1 cellular context compared by ENCODE assay signal in genomic region chr15:91047545-91048199, GRCh38.
A peak's percentile ranks its signal among the peaks of the same experiment; 100 is the strongest.
TF ChIP-seq lines count a peak whose summit lies in the region.

No MANE protein-coding gene starts in this region.

TF ChIP-seq in K562, 482 proteins besides CTCF, POLR2A, EP300 and RAD21 (continued from another document and continues in another):
- TF ChIP-seq ZBTB40 (IDR thresholded peaks at IDR 0.05): peak; percentile 47; the same call in 1 of the 2 replicates
- TF ChIP-seq ZBTB40 (CRISPR knock-in tag; IDR thresholded peaks at IDR 0.05): no peak
- TF ChIP-seq ZNF3 (CRISPR knock-in tag; IDR thresholded peaks at IDR 0.05): no peak
- no peak for TF ChIP-seq FOXO4 (CRISPR knock-in tag; IDR thresholded peaks at IDR 0.05)
- no peak for TF ChIP-seq ETS2 (tag; IDR thresholded peaks at IDR 0.05; ENCODE audit: borderline replicate concordance, poor library complexity, severe bottlenecking)
- no peak for TF ChIP-seq MEF2D (tag; conservative IDR thresholded peaks at IDR 0.05; ENCODE audit: low read depth)
- peak; percentile 25; the same call in 1 of the 2 replicates for TF ChIP-seq MAFF (IDR thresholded peaks at IDR 0.05; ENCODE audit: low read length)
- TF ChIP-seq TCF7L2 (IDR thresholded peaks at IDR 0.05; ENCODE audit: low read depth, low read length): no peak
- TF ChIP-seq ZBTB49 (CRISPR knock-in tag; IDR thresholded peaks at IDR 0.05; ENCODE audit: borderline replicate concordance): no peak
- no peak for TF ChIP-seq CGGBP1 (CRISPR knock-in tag; IDR thresholded peaks at IDR 0.05)
- no peak for TF ChIP-seq MCM3 (IDR thresholded peaks at IDR 0.05)
- no peak for TF ChIP-seq ZNF274 (IDR thresholded peaks at IDR 0.05; ENCODE audit: borderline replicate concordance, low read depth, low read length)
- no peak for TF ChIP-seq SRSF3 (IDR thresholded peaks at IDR 0.05; ENCODE audit: insufficient read depth, low read length)
- 0 out of 2 replicates have a peak, but pooled peaks have one; percentile 75 for TF ChIP-seq HBP1 (CRISPR knock-in tag; IDR thresholded peaks at IDR 0.05)
- TF ChIP-seq ATF1 (CRISPR knock-in tag; IDR thresholded peaks at IDR 0.05): no peak
- TF ChIP-seq ATF1 (tag; IDR thresholded peaks at IDR 0.05): no peak
- TF ChIP-seq BCLAF1 (IDR thresholded peaks at IDR 0.05; ENCODE audit: borderline replicate concordance in 1 of 2, control insufficient read depth in 1 of 2, low read depth in 2 of 2, low read length in 1 of 2): no peak
- no peak for TF ChIP-seq TCFL5 (CRISPR knock-in tag; conservative IDR thresholded peaks at IDR 0.05)
- no peak for TF ChIP-seq CBX5 (IDR thresholded peaks at IDR 0.05; ENCODE audit: borderline replicate concordance, low read depth)
- no peak for TF ChIP-seq RBFOX2 (IDR thresholded peaks at IDR 0.05; ENCODE audit: low read depth, low read length)
- TF ChIP-seq COPS2 (conservative IDR thresholded peaks at IDR 0.05): no peak
- no peak for TF ChIP-seq E2F3 (CRISPR knock-in tag; IDR thresholded peaks at IDR 0.05)
- TF ChIP-seq IRF9 (tag; IDR thresholded peaks at IDR 0.05): no peak
- peak; percentile 35; the same call in 1 of the 2 replicates for TF ChIP-seq CBFA2T3 (IDR thresholded peaks at IDR 0.05)
- peak; percentile 57; the same call in 1 of the 2 replicates for TF ChIP-seq ETV1 (tag; conservative IDR thresholded peaks at IDR 0.05; ENCODE audit: low read depth)
- no peak for TF ChIP-seq RFX7 (CRISPR knock-in tag; IDR thresholded peaks at IDR 0.05)
- TF ChIP-seq KLF16 (IDR thresholded peaks at IDR 0.05): no peak
- 0 out of 2 replicates have a peak, but pooled peaks have one; percentile 14 for TF ChIP-seq ATF7 (IDR thresholded peaks at IDR 0.05)
- TF ChIP-seq E4F1 (CRISPR knock-in tag; IDR thresholded peaks at IDR 0.05; ENCODE audit: borderline replicate concordance): no peak
- no peak for TF ChIP-seq ZBTB1 (CRISPR knock-in tag; IDR thresholded peaks at IDR 0.05; ENCODE audit: borderline replicate concordance, low read depth)
- no peak for TF ChIP-seq FIP1L1 (IDR thresholded peaks at IDR 0.05; ENCODE audit: low read depth, low read length, poor library complexity, severe bottlenecking)
- no peak for TF ChIP-seq TRIM25 (IDR thresholded peaks at IDR 0.05; ENCODE audit: borderline replicate concordance)
